In the genomic region with DNA sequence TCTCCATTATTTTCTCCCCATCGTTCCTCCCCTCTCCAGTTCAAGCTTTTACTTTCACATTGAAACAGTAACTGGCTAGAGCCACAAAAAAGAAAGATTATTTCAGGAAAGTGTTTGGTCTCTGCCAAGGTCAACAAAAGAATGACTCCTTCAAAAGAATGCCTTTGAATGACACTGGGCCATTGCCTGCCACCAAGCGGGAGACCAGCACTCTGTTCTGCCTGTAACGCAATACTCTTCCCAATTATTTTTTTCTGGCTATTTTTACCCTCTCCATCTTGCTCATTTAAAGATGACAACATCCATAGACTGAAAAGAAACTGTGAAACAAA, we compare ENCODE assay signal across 10 cellular contexts. TPM values are rescaled to one million over a fixed set of nuclear protein-coding genes. Genes with fewer than 3 reads are reported as not detected.
DNase-seq lines count a peak whose midpoint lies in the region; ATAC-seq and TF ChIP-seq lines count a peak whose summit lies in the region.
"Had no signal": no experiment of that assay in that cellular context is flagged by ENCODE, and none has a peak within 500 bp of the region (broad histone marks: within the 10 kb centered on the region; RNA-seq: fewer than 3 reads in every experiment).

No MANE protein-coding gene starts in this region.

- H3K4me3 ChIP-seq in GM12864 (ENCODE audit: low read depth, low read length) (peak overlapping the region; percentile 35; the same call in 1 of the 2 replicates), SJCRH30 (peak overlapping the region; percentile 34), left ventricle myocardium inferior (peak overlapping the region; percentile 51), ovary (peak overlapping the region; percentile 8)

- H3K27ac ChIP-seq in SJCRH30 (no peak overlapping the region; the same call in 1 of the 2 replicates), left ventricle myocardium inferior (replicated peaks) (peak overlapping the region; percentile 61), ovary (peak overlapping the region in 1 of 2 donors; percentile 53)

- no peak for ATAC-seq in GM19452 (IDR thresholded peaks at IDR 0.05; ENCODE audit: unreplicated experiment)
- ATAC-seq in HG02840 (IDR thresholded peaks at IDR 0.05; ENCODE audit: low FRiP score, unreplicated experiment): no peak
- ATAC-seq: activated CD4-positive, alpha-beta T cell treated with anti-CD3 and anti-CD28 coated beads for 36 hours had no signal

- no peak for DNase-seq in GM12864 (ENCODE audit: low read depth)
- no peak for DNase-seq in SJCRH30
- no peak for DNase-seq in left ventricle myocardium inferior
- DNase-seq in ovary: no peak
- DNase-seq in GM03348 (ENCODE audit: low spot score): no peak
- DNase-seq in SW 1271 (lab: John Stamatoyannopoulos, UW): no peak
- DNase-seq: activated CD4-positive, alpha-beta T cell treated with anti-CD3 and anti-CD28 coated beads for 36 hours; NK-92 treated with Interleukin-12 subunit alpha and Interleukin-12 subunit beta, amount 100 ng/mL, for 24 hours had no signal

- H3K9me3 ChIP-seq in SJCRH30 (replicated peaks) (no peaks in the 10 kb centered on the region), left ventricle myocardium inferior (replicated peaks) (no peaks in the 10 kb centered on the region), ovary (no peaks in the 10 kb centered on the region)

- no peaks in the 10 kb centered on the region for H3K36me3 ChIP-seq in SJCRH30
- no peaks in the 10 kb centered on the region for H3K36me3 ChIP-seq in left ventricle myocardium inferior
- no peaks in the 10 kb centered on the region for H3K36me3 ChIP-seq in ovary

- 6 to 24% (median 9%) methylated on average over 3 of the region's 3 CpGs for WGBS in ovary, 3 donors

- no peak for TF ChIP-seq POLR2A in ovary (IDR thresholded peaks at IDR 0.05)

- intact Hi-C loops in left ventricle myocardium inferior (cut with micrococcal nuclease) (no loop called here), ovary (cut with DNase I) (no loop called here)

- H3K4me1 ChIP-seq in SJCRH30 (peaks cover 4% of the 10 kb centered on the region; the same call in 1 of the 2 replicates), left ventricle myocardium inferior (peaks cover 10% of the 10 kb centered on the region), ovary (ENCODE audit: insufficient read depth) (no peaks in the 10 kb centered on the region)

- TF ChIP-seq EP300 in ovary (IDR thresholded peaks at IDR 0.05): no peak

- H3K27me3 ChIP-seq in SJCRH30: no peaks in the 10 kb centered on the region
- H3K27me3 ChIP-seq in left ventricle myocardium inferior (ENCODE audit: low read depth): no peaks in the 10 kb centered on the region
- no peaks in the 10 kb centered on the region for H3K27me3 ChIP-seq in ovary

- TF ChIP-seq CTCF in GM12864 (IDR thresholded peaks at IDR 0.05; ENCODE audit: low read depth, low read length, missing control alignments) (no peak), left ventricle myocardium inferior (IDR thresholded peaks at IDR 0.05; ENCODE audit: borderline replicate concordance) (no peak), ovary (IDR thresholded peaks at IDR 0.05) (no peak)

RNA-seq across cellular contexts. Expression of a gene that starts 37.3 kb away (rescaled TPM):
- total RNA-seq in SJCRH30 (2014; rRNA removed; shearing (Covaris generic)): 3.4 and 5.7 TPM in 2 replicates
- total RNA-seq in left ventricle myocardium inferior (20.1 TPM), ovary (1 to 10 TPM; 1.4 to 6.9 (median 2.9) TPM)
- 1 to 10 TPM; 2.1 to 6.6 TPM for polyA plus RNA-seq in ovary
